Comparison of ENCODE assay signal across 10 cellular contexts in the genomic region with DNA sequence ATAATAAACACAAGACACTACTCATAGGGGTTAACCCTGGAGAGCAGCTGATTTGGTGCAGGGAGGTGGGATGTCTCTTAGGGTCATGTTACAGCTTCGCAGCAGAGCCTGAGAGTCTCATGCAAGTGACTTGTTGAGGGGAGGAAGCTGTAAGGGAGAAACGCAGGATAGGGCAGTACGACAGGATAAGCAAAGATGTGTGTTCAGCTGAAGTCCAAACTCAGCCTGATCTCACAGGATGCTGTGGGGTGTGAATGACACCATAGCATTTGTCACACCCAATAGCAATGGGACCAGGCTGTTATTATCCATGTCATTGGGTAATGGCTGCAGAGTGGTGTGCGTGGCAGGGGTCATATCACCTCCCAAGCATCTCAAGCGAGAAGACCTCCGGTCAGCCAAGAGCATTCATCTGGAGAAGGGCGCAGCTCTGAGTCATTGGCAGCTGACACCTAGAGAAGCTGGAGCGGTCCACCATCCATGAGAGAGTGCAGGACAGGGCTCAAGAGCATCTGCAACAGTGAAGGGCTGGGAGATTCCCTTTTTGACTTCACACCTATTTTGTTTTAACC. TPM values are rescaled to one million over a fixed set of nuclear protein-coding genes. Genes with fewer than 3 reads are reported as not detected.
DNase-seq lines count a peak whose midpoint lies in the region; TF ChIP-seq lines count a peak whose summit lies in the region.
"Had no signal": no experiment of that assay in that cellular context is flagged by ENCODE, and none has a peak within 500 bp of the region (broad histone marks: within the 10 kb centered on the region; RNA-seq: fewer than 3 reads in every experiment).

No MANE protein-coding gene starts in this region.

- POLR2A ChIA-PET in Caco-2 (lab: Charles Lee), result no interaction called here

- no peaks in the 10 kb centered on the region for H3K9me3 Mint-ChIP-seq in Caco-2 (ENCODE audit: unreplicated experiment)
- H3K9me3 Mint-ChIP-seq in IgD-negative memory B cell, result no peaks in the 10 kb centered on the region
- H3K9me3 Mint-ChIP-seq: activated T-cell treated with anti-CD3 and anti-CD28 coated beads, Interleukin-2, amount 50 U/mL, for 4 hours had no signal

- H3K4me2 ChIP-seq in osteoblast (ENCODE audit: insufficient read depth, low read length), result no peak overlapping the region

- no TSS peak for BruUV-seq in Caco-2 (replicated peaks; lab: Mats Ljungman, UMichigan)

- no peak overlapping the region for H3K4me3 Mint-ChIP-seq in Caco-2 (ENCODE audit: unreplicated experiment)
- H3K4me3 Mint-ChIP-seq in IgD-negative memory B cell, result peak overlapping the region in 2 of 4 donors; percentile 39 to 60
- H3K4me3 Mint-ChIP-seq: activated T-cell treated with anti-CD3 and anti-CD28 coated beads, Interleukin-2, amount 50 U/mL, for 4 hours had no signal

- H3K4me3 ChIP-seq in Caco-2 (ENCODE audit: low read depth, low read length), result no peak overlapping the region
- H3K4me3 ChIP-seq in osteoblast (ENCODE audit: insufficient read depth, low read length), result no peak overlapping the region
- no peak overlapping the region for H3K4me3 ChIP-seq in dorsolateral prefrontal cortex

- DNase-seq in Caco-2, result no peak
- peak; percentile 94 for DNase-seq in fibroblast of peridontal ligament (ENCODE audit: extremely low read depth)
- no peak for DNase-seq in osteoblast (ENCODE audit: insufficient read length, low spot score, missing footprints)
- DNase-seq in dorsolateral prefrontal cortex, result no peak
- DNase-seq in activated naive CD4-positive, alpha-beta T cell treated with Interleukin-2 at 50 U/mL for 16 hours, result no peak
- no peak for DNase-seq in UCSD-AML1 (lab: John Stamatoyannopoulos, UW; ENCODE audit: unreplicated experiment)
- DNase-seq in mesenteric fat pad (ENCODE audit: low spot score), result no peak
- DNase-seq: activated T-cell treated with anti-CD3 and anti-CD28 coated beads, Interleukin-2, amount 50 U/mL, for 4 hours; T-helper 9 cell had no signal

- intact Hi-C loops in Caco-2 (cut with micrococcal nuclease; ENCODE audit: unreplicated experiment), result no loop called here
- intact Hi-C loops in dorsolateral prefrontal cortex (cut with DNase I), result loop anchor here in 1 of 2 donors (10.0 kb wide), 2 partner anchors 135 to 195 kb away; partner anchors contain the start of gene DUSP1

- H3K27ac Mint-ChIP-seq in Caco-2 (ENCODE audit: unreplicated experiment), result peak overlapping the region; percentile 6
- H3K27ac Mint-ChIP-seq in IgD-negative memory B cell, result peak overlapping the region; percentile 79 to 89 (median 89)

- peaks cover 16% of the 10 kb centered on the region for H3K4me1 ChIP-seq in Caco-2
- peaks cover 32% of the 10 kb centered on the region for H3K4me1 ChIP-seq in osteoblast (ENCODE audit: insufficient read depth, low read length)

- H3K27ac ChIP-seq in osteoblast (ENCODE audit: low read depth, low read length) (peak overlapping the region; percentile 97), dorsolateral prefrontal cortex (peak overlapping the region in 1 of 59 donors; percentile 9)

- H3K36me3 Mint-ChIP-seq in Caco-2 (ENCODE audit: insufficient read depth, unreplicated experiment) (peaks cover 61% of the 10 kb centered on the region), IgD-negative memory B cell (peaks cover 7% of the 10 kb centered on the region)

- H3K27me3 ChIP-seq in Caco-2 (replicated peaks; ENCODE audit: control insufficient read depth, insufficient read depth, low read length) (no peaks in the 10 kb centered on the region), osteoblast (ENCODE audit: insufficient read depth, low read length) (no peaks in the 10 kb centered on the region), dorsolateral prefrontal cortex (no peaks in the 10 kb centered on the region)

- H3K4me1 Mint-ChIP-seq in Caco-2 (ENCODE audit: low read depth, unreplicated experiment) (peaks cover 13% of the 10 kb centered on the region), IgD-negative memory B cell (peaks cover 12 to 17% (median 16%) of the 10 kb centered on the region in 3 donors)

- H3K79me2 ChIP-seq in osteoblast (ENCODE audit: insufficient read depth, low read length), result no peaks in the 10 kb centered on the region

- H3K9me3 ChIP-seq in Caco-2 (no peaks in the 10 kb centered on the region), osteoblast (ENCODE audit: low read depth, low read length) (no peaks in the 10 kb centered on the region)

- TF ChIP-seq CTCF in Caco-2 (IDR thresholded peaks at IDR 0.05; ENCODE audit: insufficient read depth in 1 of 2, low read depth in 1 of 2, low read length in 1 of 2, severe bottlenecking in 1 of 2, unreplicated experiment in 1 of 2) (no peak), osteoblast (IDR thresholded peaks at IDR 0.05; ENCODE audit: extremely low read depth, low read depth, low read length) (no peak), dorsolateral prefrontal cortex (IDR thresholded peaks at IDR 0.05 in 54 of 56, conservative IDR thresholded peaks at IDR 0.05 in 2 of 56; ENCODE audit: low read depth in 1 of 56, partially characterized antibody in 56 of 56) (no peak)

- no peaks in the 10 kb centered on the region for H4K20me1 ChIP-seq in osteoblast (ENCODE audit: insufficient read depth, low read length)

- CTCF ChIA-PET in Caco-2 (lab: Charles Lee), result no interaction called here

- H3K27me3 Mint-ChIP-seq in Caco-2 (ENCODE audit: insufficient read depth, unreplicated experiment) (no peaks in the 10 kb centered on the region), IgD-negative memory B cell (no peaks in the 10 kb centered on the region)

- peaks cover 1% of the 10 kb centered on the region; the same call in 1 of the 2 replicates for H3K36me3 ChIP-seq in Caco-2 (ENCODE audit: control insufficient read depth, insufficient read depth, low read length)
- H3K36me3 ChIP-seq in osteoblast (ENCODE audit: insufficient read depth, low read length), result peaks cover 30% of the 10 kb centered on the region

- H2AFZ ChIP-seq in osteoblast (ENCODE audit: low read length), result no peak overlapping the region

RNA-seq across cellular contexts. Expression of gene RPL26L1, which starts 49.2 kb away (rescaled TPM):
- total RNA-seq in Caco-2 (2022) (42.1 and 43.8 TPM in 2 replicates), osteoblast (40.4 and 43.8 TPM in 2 replicates), dorsolateral prefrontal cortex (10 to 100 TPM; 13.1 to 36.0 (median 24.4) TPM), mesenteric fat pad (28.2 TPM)
- 27.9 TPM for polyA plus RNA-seq in IgD-negative memory B cell
